18 cellular contexts compared by ENCODE assay signal in the genomic region with DNA sequence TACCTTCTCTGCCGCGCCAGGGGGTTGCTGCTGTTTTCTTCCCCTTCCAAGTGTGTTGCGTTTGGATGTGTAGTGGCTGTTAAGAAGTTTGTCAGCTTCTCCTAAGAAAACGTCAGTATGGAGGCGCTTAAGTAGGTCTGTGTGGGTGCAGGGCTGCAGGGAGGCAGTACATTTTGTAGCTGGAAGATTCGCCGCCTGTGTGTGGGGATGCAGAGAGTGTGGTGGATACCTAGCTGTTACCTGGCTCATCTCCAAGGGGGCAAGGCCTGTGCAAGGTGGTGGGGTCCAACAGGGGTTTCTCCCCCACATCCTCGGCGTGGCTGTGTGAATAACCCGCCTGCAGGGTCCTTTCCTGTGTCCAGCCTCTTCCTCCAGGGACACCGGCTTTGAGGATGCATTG.
DNase-seq lines count a peak whose midpoint lies in the region; ATAC-seq and TF ChIP-seq lines count a peak whose summit lies in the region.
"Had no signal": no experiment of that assay in that cellular context is flagged by ENCODE, and none has a peak within 500 bp of the region (broad histone marks: within the 10 kb centered on the region; RNA-seq: fewer than 3 reads in every experiment).

No MANE protein-coding gene starts in this region.

- H3K9me3 ChIP-seq in endodermal cell (ENCODE audit: control insufficient read depth, low read length) (no peaks in the 10 kb centered on the region), neural progenitor cell (ENCODE audit: low read depth) (no peaks in the 10 kb centered on the region), spleen (peaks cover 0 to 25% (median 0%) of the 10 kb centered on the region in 8 donors), tibial nerve (no peaks in the 10 kb centered on the region)
- H3K9me3 ChIP-seq: A549 had no signal

- peaks cover 8% of the 10 kb centered on the region for H3F3A ChIP-seq in neural progenitor cell (ENCODE audit: low read depth)

- TF ChIP-seq CTCF in brain (conservative IDR thresholded peaks at IDR 0.05) (no peak), endodermal cell (conservative IDR thresholded peaks at IDR 0.05) (no peak), neural progenitor cell (IDR thresholded peaks at IDR 0.05) (no peak), spleen (IDR thresholded peaks at IDR 0.05 in 8 of 11, conservative IDR thresholded peaks at IDR 0.05 in 3 of 11) (no peak), tibial nerve (IDR thresholded peaks at IDR 0.05) (no peak)

- no peak overlapping the region for H2AFZ ChIP-seq in neural progenitor cell (replicated peaks)

- TF ChIP-seq POLR2A in spleen (IDR thresholded peaks at IDR 0.05) (no peak), tibial nerve (IDR thresholded peaks at IDR 0.05) (no peak)

- H3K27me3 ChIP-seq in endodermal cell (ENCODE audit: control insufficient read depth, insufficient read depth, low read length, poor library complexity, severe bottlenecking) (no peaks in the 10 kb centered on the region), neural progenitor cell (no peaks in the 10 kb centered on the region), spleen (replicated peaks in 1 of 7) (no peaks in the 10 kb centered on the region), tibial nerve (no peaks in the 10 kb centered on the region)

- H3K4me3 ChIP-seq in endodermal cell (ENCODE audit: low read length) (no peak overlapping the region), neural progenitor cell (no peak overlapping the region), spleen (no peak overlapping the region), tibial nerve (no peak overlapping the region)
- H3K4me3 ChIP-seq: A549, GM12878 had no signal

- peak overlapping the region; percentile 3 for H3K4me2 ChIP-seq in neural progenitor cell
- H3K4me2 ChIP-seq: A549 had no signal

- WGBS in endodermal cell (ENCODE audit: insufficient coverage in 1 of 2, insufficient read length in 1 of 2), 2 experiments: 87 to 93% methylated on average over 3 to 11 of the region's 11 CpGs
- 82 to 90% (median 85%) methylated on average over 11 of the region's 11 CpGs for WGBS in spleen, 5 donors
- WGBS in tibial nerve, 2 donors: 76 to 79% methylated on average over 11 of the region's 11 CpGs

- H3K27me3 Mint-ChIP-seq in brain (no peaks in the 10 kb centered on the region), endodermal cell (ENCODE audit: insufficient read depth) (peaks cover 34% of the 10 kb centered on the region), neural progenitor cell (ENCODE audit: insufficient read depth, low read depth) (peaks cover 7% of the 10 kb centered on the region)
- no peaks in the 10 kb centered on the region for H3K27me3 Mint-ChIP-seq in activated CD8-positive, alpha-beta T cell treated with anti-CD3 and anti-CD28 coated beads, Interleukin-2, amount 10 ng/mL, durations not matched to agents 7 days and 5 days (ENCODE audit: low read depth)
- H3K27me3 Mint-ChIP-seq: CD4-positive, alpha-beta T cell; IgD-negative memory B cell had no signal

- peak overlapping the region; percentile 85 for H3K27ac ChIP-seq in endodermal cell (ENCODE audit: low read depth, low read length)
- no peak overlapping the region for H3K27ac ChIP-seq in neural progenitor cell
- no peak overlapping the region for H3K27ac ChIP-seq in spleen
- no peak overlapping the region for H3K27ac ChIP-seq in tibial nerve
- H3K27ac ChIP-seq: A549, C4-2B had no signal

- H3K79me2 ChIP-seq in neural progenitor cell (ENCODE audit: low read depth): no peaks in the 10 kb centered on the region

- no peak for ATAC-seq in HG03378 (IDR thresholded peaks at IDR 0.05; ENCODE audit: unreplicated experiment)
- ATAC-seq in activated CD8-positive, alpha-beta T cell treated with anti-CD3 and anti-CD28 coated beads, Interleukin-2, amount 10 ng/mL, durations not matched to agents 7 days and 5 days: no peak
- ATAC-seq: A549, GM12878, HepG2 had no signal

- POLR2A ChIA-PET in activated CD8-positive, alpha-beta T cell treated with anti-CD3 and anti-CD28 coated beads, Interleukin-2, amount 10 ng/mL, durations not matched to agents 7 days and 5 days (lab: Charles Lee): interaction anchor here (0.5 kb wide), 1 partner anchor 145 kb away, joined by 4 read pairs; no protein-coding TSS in a partner anchor

- no peak for TF ChIP-seq EP300 in tibial nerve (IDR thresholded peaks at IDR 0.05)

- peak overlapping the region in 3 of 5 experiments; percentile 68 to 88 (median 75) for H3K27ac Mint-ChIP-seq in brain
- H3K27ac Mint-ChIP-seq in endodermal cell: no peak overlapping the region
- peak overlapping the region; percentile 85 for H3K27ac Mint-ChIP-seq in neural progenitor cell
- no peak overlapping the region for H3K27ac Mint-ChIP-seq in activated CD8-positive, alpha-beta T cell treated with anti-CD3 and anti-CD28 coated beads, Interleukin-2, amount 10 ng/mL, durations not matched to agents 7 days and 5 days
- H3K27ac Mint-ChIP-seq: CD4-positive, alpha-beta T cell; H9; IgD-negative memory B cell had no signal

- H3K9ac ChIP-seq in endodermal cell (ENCODE audit: extremely low read depth, low read length, poor library complexity, severe bottlenecking) (no peak overlapping the region), neural progenitor cell (no peak overlapping the region)

- peaks cover 0 to 4% (median 3%) of the 10 kb centered on the region in 5 experiments for H3K9me3 Mint-ChIP-seq in brain
- peaks cover 2% of the 10 kb centered on the region for H3K9me3 Mint-ChIP-seq in endodermal cell
- H3K9me3 Mint-ChIP-seq in neural progenitor cell: peaks cover 4% of the 10 kb centered on the region
- H3K9me3 Mint-ChIP-seq in activated CD8-positive, alpha-beta T cell treated with anti-CD3 and anti-CD28 coated beads, Interleukin-2, amount 10 ng/mL, durations not matched to agents 7 days and 5 days (ENCODE audit: insufficient read depth): no peaks in the 10 kb centered on the region
- H3K9me3 Mint-ChIP-seq: CD4-positive, alpha-beta T cell; IgD-negative memory B cell had no signal

- DNase-seq in endodermal cell (no peak), neural progenitor cell (ENCODE audit: low spot score) (no peak), spleen (peak; percentile 31), tibial nerve (ENCODE audit: low spot score in 2 of 2) (no peak)
- DNase-seq in activated CD8-positive, alpha-beta T cell treated with anti-CD3 and anti-CD28 coated beads, Interleukin-2, amount 10 ng/mL, durations not matched to agents 7 days and 5 days: no peak
- DNase-seq: AML-193; Caco-2; CD4-positive, alpha-beta T cell; GOT3; H9; KBM-7 had no signal

- H3K36me3 ChIP-seq in endodermal cell (ENCODE audit: control insufficient read depth, insufficient read depth, low read length): no peaks in the 10 kb centered on the region
- no peaks in the 10 kb centered on the region for H3K36me3 ChIP-seq in neural progenitor cell
- no peaks in the 10 kb centered on the region for H3K36me3 ChIP-seq in spleen
- H3K36me3 ChIP-seq in tibial nerve: no peaks in the 10 kb centered on the region

- peaks cover 38% of the 10 kb centered on the region for H3K4me1 Mint-ChIP-seq in brain
- peaks cover 2% of the 10 kb centered on the region for H3K4me1 Mint-ChIP-seq in endodermal cell
- H3K4me1 Mint-ChIP-seq in neural progenitor cell: peaks cover 46% of the 10 kb centered on the region
- H3K4me1 Mint-ChIP-seq in activated CD8-positive, alpha-beta T cell treated with anti-CD3 and anti-CD28 coated beads, Interleukin-2, amount 10 ng/mL, durations not matched to agents 7 days and 5 days (ENCODE audit: low read depth): no peaks in the 10 kb centered on the region

- intact Hi-C loops in spleen (cut with DNase I; ENCODE audit: low total_unique reads): no loop called here

- peaks cover 11% of the 10 kb centered on the region for H3K36me3 Mint-ChIP-seq in brain
- no peaks in the 10 kb centered on the region for H3K36me3 Mint-ChIP-seq in endodermal cell (ENCODE audit: low read depth)
- peaks cover 2% of the 10 kb centered on the region for H3K36me3 Mint-ChIP-seq in neural progenitor cell
- H3K36me3 Mint-ChIP-seq in activated CD8-positive, alpha-beta T cell treated with anti-CD3 and anti-CD28 coated beads, Interleukin-2, amount 10 ng/mL, durations not matched to agents 7 days and 5 days (ENCODE audit: low read depth): no peaks in the 10 kb centered on the region

- H4K20me1 ChIP-seq in neural progenitor cell (ENCODE audit: low read depth): no peaks in the 10 kb centered on the region

- H3K4me1 ChIP-seq in endodermal cell (ENCODE audit: control insufficient read depth, insufficient read depth, low read length) (no peaks in the 10 kb centered on the region), neural progenitor cell (peaks cover 26% of the 10 kb centered on the region), spleen (no peaks in the 10 kb centered on the region), tibial nerve (no peaks in the 10 kb centered on the region)
- H3K4me1 ChIP-seq: A549, Caco-2 had no signal

- CTCF ChIA-PET in activated CD8-positive, alpha-beta T cell treated with anti-CD3 and anti-CD28 coated beads, Interleukin-2, amount 10 ng/mL, durations not matched to agents 7 days and 5 days (lab: Charles Lee): no interaction called here

- peak overlapping the region in 2 of 5 experiments; percentile 16 to 45 for H3K4me3 Mint-ChIP-seq in brain
- no peak overlapping the region for H3K4me3 Mint-ChIP-seq in endodermal cell
- peak overlapping the region; percentile 57 for H3K4me3 Mint-ChIP-seq in neural progenitor cell
- H3K4me3 Mint-ChIP-seq in activated CD8-positive, alpha-beta T cell treated with anti-CD3 and anti-CD28 coated beads, Interleukin-2, amount 10 ng/mL, durations not matched to agents 7 days and 5 days: no peak overlapping the region
- H3K4me3 Mint-ChIP-seq: CD4-positive, alpha-beta T cell; H9; IgD-negative memory B cell had no signal

Comparison
In these comparisons a context has a peak if more than half of its experiments do, and no peak if none do; other contexts are left out.
1. H3K27ac Mint-ChIP-seq: peak in brain (3 of 5) and neural progenitor cell (single experiment); none in endodermal cell (single experiment) and activated CD8-positive, alpha-beta T cell treated with anti-CD3 and anti-CD28 coated beads, Interleukin-2, amount 10 ng/mL, durations not matched to agents 7 days and 5 days (single experiment).